Comparison of ENCODE assay signal across 1 cellular context in the genomic region with DNA sequence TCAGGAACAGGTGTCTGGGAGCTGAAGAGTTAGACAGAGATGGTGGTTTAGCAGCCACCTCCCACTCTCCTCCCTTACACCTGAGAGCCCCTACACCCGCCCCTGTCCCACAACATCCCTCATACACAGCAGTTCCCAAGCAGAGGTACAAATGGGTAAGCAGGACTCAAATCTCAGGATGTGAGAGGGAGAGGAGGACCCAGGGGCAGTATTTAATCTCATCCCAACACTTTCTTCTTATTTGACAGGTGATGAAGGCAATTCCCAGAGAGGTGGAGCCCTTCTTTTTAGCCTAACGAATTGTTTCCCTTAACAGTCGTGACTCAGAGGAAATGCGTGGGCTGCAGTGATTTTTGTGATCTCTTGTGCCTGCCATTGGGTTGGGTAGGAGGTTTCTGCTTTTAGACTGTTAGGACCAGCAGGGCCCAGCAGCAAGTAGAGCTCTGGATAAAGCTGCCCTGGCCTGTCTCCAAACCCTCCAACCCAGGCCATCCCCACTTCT.
TF ChIP-seq lines count a peak whose summit lies in the region.

No MANE protein-coding gene starts in this region.

TF ChIP-seq in GM12878, 131 proteins besides CTCF, POLR2A, EP300 and RAD21 (continued from another document):
- TF ChIP-seq, protein P1, sequence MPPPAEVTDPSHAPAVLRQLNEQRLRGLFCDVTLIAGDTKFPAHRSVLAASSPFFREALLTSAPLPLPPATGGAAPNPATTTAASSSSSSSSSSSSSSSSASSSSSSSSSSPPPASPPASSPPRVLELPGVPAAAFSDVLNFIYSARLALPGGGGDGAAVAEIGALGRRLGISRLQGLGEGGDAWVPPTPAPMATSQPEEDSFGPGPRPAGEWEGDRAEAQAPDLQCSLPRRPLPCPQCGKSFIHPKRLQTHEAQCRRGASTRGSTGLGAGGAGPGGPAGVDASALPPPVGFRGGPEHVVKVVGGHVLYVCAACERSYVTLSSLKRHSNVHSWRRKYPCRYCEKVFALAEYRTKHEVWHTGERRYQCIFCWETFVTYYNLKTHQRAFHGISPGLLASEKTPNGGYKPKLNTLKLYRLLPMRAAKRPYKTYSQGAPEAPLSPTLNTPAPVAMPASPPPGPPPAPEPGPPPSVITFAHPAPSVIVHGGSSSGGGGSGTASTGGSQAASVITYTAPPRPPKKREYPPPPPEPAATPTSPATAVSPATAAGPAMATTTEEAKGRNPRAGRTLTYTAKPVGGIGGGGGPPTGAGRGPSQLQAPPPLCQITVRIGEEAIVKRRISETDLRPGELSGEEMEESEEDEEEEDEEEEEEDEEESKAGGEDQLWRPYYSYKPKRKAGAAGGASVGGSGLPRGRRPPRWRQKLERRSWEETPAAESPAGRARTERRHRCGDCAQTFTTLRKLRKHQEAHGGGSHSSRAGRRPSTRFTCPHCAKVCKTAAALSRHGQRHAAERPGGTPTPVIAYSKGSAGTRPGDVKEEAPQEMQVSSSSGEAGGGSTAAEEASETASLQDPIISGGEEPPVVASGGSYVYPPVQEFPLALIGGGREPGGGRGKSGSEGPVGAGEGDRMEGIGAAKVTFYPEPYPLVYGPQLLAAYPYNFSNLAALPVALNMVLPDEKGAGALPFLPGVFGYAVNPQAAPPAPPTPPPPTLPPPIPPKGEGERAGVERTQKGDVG (CRISPR knock-in tag; IDR thresholded peaks at IDR 0.05): no peak
- TF ChIP-seq DPF2 (IDR thresholded peaks at IDR 0.05) (peak; percentile 75), POU2F2 (IDR thresholded peaks at IDR 0.05; ENCODE audit: borderline replicate concordance, low read depth, low read length) (peak; percentile 9; the same call in 1 of the 3 replicates), ZNF687 (IDR thresholded peaks at IDR 0.05) (peak; percentile 15; the same call in 1 of the 2 replicates), CUX1 (IDR thresholded peaks at IDR 0.05; ENCODE audit: insufficient replicate concordance, low read depth, low read length) (peak; percentile 25), TARDBP (IDR thresholded peaks at IDR 0.05; ENCODE audit: borderline replicate concordance) (no peak), EGR1 (IDR thresholded peaks at IDR 0.05; ENCODE audit: borderline replicate concordance in 1 of 2, low read depth in 2 of 2, low read length in 2 of 2) (peak in 1 of 2 experiments; percentile 49; a peak in 1 of 3 replicates), IKZF2 (IDR thresholded peaks at IDR 0.05) (peak; percentile 60 to 67), IKZF1 (conservative IDR thresholded peaks at IDR 0.05) (peak; percentile 84), PKNOX1 (IDR thresholded peaks at IDR 0.05) (no peak), EED (IDR thresholded peaks at IDR 0.05; ENCODE audit: low read depth) (peak; percentile 35; the same call in 1 of the 2 replicates), PML (IDR thresholded peaks at IDR 0.05; ENCODE audit: low read length) (no peak), NBN (IDR thresholded peaks at IDR 0.05) (peak; percentile 32; the same call in 1 of the 2 replicates), SPI1 (IDR thresholded peaks at IDR 0.05; ENCODE audit: borderline replicate concordance, insufficient read depth, low read depth, low read length) (no peak)
- TF ChIP-seq, protein P2, sequence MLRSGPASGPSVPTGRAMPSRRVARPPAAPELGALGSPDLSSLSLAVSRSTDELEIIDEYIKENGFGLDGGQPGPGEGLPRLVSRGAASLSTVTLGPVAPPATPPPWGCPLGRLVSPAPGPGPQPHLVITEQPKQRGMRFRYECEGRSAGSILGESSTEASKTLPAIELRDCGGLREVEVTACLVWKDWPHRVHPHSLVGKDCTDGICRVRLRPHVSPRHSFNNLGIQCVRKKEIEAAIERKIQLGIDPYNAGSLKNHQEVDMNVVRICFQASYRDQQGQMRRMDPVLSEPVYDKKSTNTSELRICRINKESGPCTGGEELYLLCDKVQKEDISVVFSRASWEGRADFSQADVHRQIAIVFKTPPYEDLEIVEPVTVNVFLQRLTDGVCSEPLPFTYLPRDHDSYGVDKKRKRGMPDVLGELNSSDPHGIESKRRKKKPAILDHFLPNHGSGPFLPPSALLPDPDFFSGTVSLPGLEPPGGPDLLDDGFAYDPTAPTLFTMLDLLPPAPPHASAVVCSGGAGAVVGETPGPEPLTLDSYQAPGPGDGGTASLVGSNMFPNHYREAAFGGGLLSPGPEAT (IDR thresholded peaks at IDR 0.05; ENCODE audit: low read depth): peak; percentile 62
- TF ChIP-seq, protein P3, sequence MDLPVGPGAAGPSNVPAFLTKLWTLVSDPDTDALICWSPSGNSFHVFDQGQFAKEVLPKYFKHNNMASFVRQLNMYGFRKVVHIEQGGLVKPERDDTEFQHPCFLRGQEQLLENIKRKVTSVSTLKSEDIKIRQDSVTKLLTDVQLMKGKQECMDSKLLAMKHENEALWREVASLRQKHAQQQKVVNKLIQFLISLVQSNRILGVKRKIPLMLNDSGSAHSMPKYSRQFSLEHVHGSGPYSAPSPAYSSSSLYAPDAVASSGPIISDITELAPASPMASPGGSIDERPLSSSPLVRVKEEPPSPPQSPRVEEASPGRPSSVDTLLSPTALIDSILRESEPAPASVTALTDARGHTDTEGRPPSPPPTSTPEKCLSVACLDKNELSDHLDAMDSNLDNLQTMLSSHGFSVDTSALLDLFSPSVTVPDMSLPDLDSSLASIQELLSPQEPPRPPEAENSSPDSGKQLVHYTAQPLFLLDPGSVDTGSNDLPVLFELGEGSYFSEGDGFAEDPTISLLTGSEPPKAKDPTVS (IDR thresholded peaks at IDR 0.05; ENCODE audit: low read depth, low read length): no peak
- TF ChIP-seq, protein P4, sequence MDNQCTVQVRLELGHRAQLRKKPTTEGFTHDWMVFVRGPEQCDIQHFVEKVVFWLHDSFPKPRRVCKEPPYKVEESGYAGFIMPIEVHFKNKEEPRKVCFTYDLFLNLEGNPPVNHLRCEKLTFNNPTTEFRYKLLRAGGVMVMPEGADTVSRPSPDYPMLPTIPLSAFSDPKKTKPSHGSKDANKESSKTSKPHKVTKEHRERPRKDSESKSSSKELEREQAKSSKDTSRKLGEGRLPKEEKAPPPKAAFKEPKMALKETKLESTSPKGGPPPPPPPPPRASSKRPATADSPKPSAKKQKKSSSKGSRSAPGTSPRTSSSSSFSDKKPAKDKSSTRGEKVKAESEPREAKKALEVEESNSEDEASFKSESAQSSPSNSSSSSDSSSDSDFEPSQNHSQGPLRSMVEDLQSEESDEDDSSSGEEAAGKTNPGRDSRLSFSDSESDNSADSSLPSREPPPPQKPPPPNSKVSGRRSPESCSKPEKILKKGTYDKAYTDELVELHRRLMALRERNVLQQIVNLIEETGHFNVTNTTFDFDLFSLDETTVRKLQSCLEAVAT (IDR thresholded peaks at IDR 0.05): 0 out of 2 replicates have a peak, but pooled peaks have one; percentile 22
TF ChIP-seq in GM12878: peak in this region for 13.
